Comparison of ENCODE assay signal across 21 cellular contexts in genomic region chr19:18669524-18669817, GRCh38. TPM values are rescaled to one million over a fixed set of nuclear protein-coding genes. Genes with fewer than 3 reads are reported as not detected.
DNase-seq lines count a peak whose midpoint lies in the region; ATAC-seq and TF ChIP-seq lines count a peak whose summit lies in the region.
"Had no signal": no experiment of that assay in that cellular context is flagged by ENCODE, and none has a peak within 500 bp of the region (broad histone marks: within the 10 kb centered on the region; RNA-seq: fewer than 3 reads in every experiment).

No MANE protein-coding gene starts in this region.

- no peak overlapping the region for H3K56ac ChIP-seq in IMR-90 (ENCODE audit: extremely low read depth, insufficient read depth, low read length)

- H3K4me3 Mint-ChIP-seq in activated T-helper 17 cell treated with anti-CD3 and anti-CD28 coated beads, Interleukin-2, amount 50 U/mL, for 72 hours: no peak overlapping the region
- H3K4me3 Mint-ChIP-seq: CD4-positive, alpha-beta T cell had no signal

- no peak overlapping the region for H3K14ac ChIP-seq in IMR-90 (replicated peaks; ENCODE audit: low read depth, low read length)

- H2AK5ac ChIP-seq in IMR-90 (ENCODE audit: low read depth, low read length): peak overlapping the region; percentile 33; the same call in 1 of the 2 replicates

- H3K36me3 ChIP-seq in IMR-90 (ENCODE audit: control insufficient read depth, insufficient read depth, low read length): peaks cover 24% of the 10 kb centered on the region
- H3K36me3 ChIP-seq in gastroesophageal sphincter: peaks cover 0 to 55% of the 10 kb centered on the region in 2 donors
- peaks cover 32 to 62% (median 40%) of the 10 kb centered on the region in 3 donors for H3K36me3 ChIP-seq in tibial artery

- no peak for TF ChIP-seq RAD21 in IMR-90 (IDR thresholded peaks at IDR 0.05; ENCODE audit: low read length)

- H3K27ac ChIP-seq in IMR-90 (ENCODE audit: insufficient read depth, low read length) (peak overlapping the region; percentile 24; the same call in 1 of the 2 replicates), gastroesophageal sphincter (peak overlapping the region in 3 of 4 donors; percentile 75 to 82 (median 82)), tibial artery (peak overlapping the region; percentile 80 to 99)
- H3K27ac ChIP-seq: KMS-11, PC-9, SK-N-MC had no signal

- dilution Hi-C loops in IMR-90 (cut with HindIII; ENCODE audit: low sequenced_read_pairs, unreplicated experiment): no loop called here

- no peak overlapping the region for H2BK5ac ChIP-seq in IMR-90 (ENCODE audit: low read depth, low read length, poor library complexity, severe bottlenecking)

- no peak overlapping the region for H3K18ac ChIP-seq in IMR-90 (ENCODE audit: low read depth, low read length)

- intact Hi-C loops in IMR-90 (cut with micrococcal nuclease): no loop called here
- intact Hi-C loops in tibial artery (cut with DNase I; ENCODE audit: low total_unique reads): no loop called here

- H3K9me3 ChIP-seq in IMR-90 (ENCODE audit: control insufficient read depth, insufficient read depth, low read length) (no peaks in the 10 kb centered on the region), gastroesophageal sphincter (no peaks in the 10 kb centered on the region), tibial artery (no peaks in the 10 kb centered on the region)

- in situ Hi-C loops in IMR-90 (cut with MboI; ENCODE audit: low sequenced_read_pairs) (no loop called here), astrocyte of the spinal cord (cut with HindIII; ENCODE audit: low sequenced_read_pairs) (no loop called here)

- peak overlapping the region; percentile 78 for H2AFZ ChIP-seq in IMR-90 (replicated peaks; ENCODE audit: low read length, poor library complexity)
- H2AFZ ChIP-seq: PC-9 had no signal

- 60% methylated on average over 3 of the region's 12 CpGs; no CpG with 5 or more reads in 1 of the 2 experiments for WGBS in IMR-90 (ENCODE audit: extremely low coverage in 2 of 2, insufficient read length in 1 of 2), 2 experiments
- 64% methylated on average over 3 of the region's 12 CpGs; no CpG with 5 or more reads in 1 of the 2 donors for WGBS in gastroesophageal sphincter (ENCODE audit: low coverage in 1 of 2), 2 donors

- DNase-seq in IMR-90: peak; percentile 72
- DNase-seq in astrocyte of the spinal cord (ENCODE audit: low read depth, low spot score): peak; percentile 48
- no peak for DNase-seq in tibial artery
- no peak for DNase-seq in inferior parietal cortex (ENCODE audit: extremely low spot score)
- DNase-seq: ACHN; AML-193; CD4-positive, alpha-beta T cell; DMS79; GDM1; NCI-H1048; NCI-H1436 treated with DMSO at 0.1 percent for 48 hours; NCI-H2029 treated with DMSO at 0.1 percent for 48 hours; NCI-H82 had no signal

- peak overlapping the region; percentile 78 for H2AK9ac ChIP-seq in IMR-90 (replicated peaks; ENCODE audit: low read depth, low read length, poor library complexity)

- peaks cover 18% of the 10 kb centered on the region for H3K36me3 Mint-ChIP-seq in activated T-helper 17 cell treated with anti-CD3 and anti-CD28 coated beads, Interleukin-2, amount 50 U/mL, for 72 hours (ENCODE audit: low read depth)

- no peaks in the 10 kb centered on the region for H3K27me3 Mint-ChIP-seq in activated T-helper 17 cell treated with anti-CD3 and anti-CD28 coated beads, Interleukin-2, amount 50 U/mL, for 72 hours
- H3K27me3 Mint-ChIP-seq: CD4-positive, alpha-beta T cell had no signal

- CTCF ChIA-PET in IMR-90 (lab: Yijun Ruan, JAX): no interaction called here

- TF ChIP-seq POLR2A in IMR-90 (IDR thresholded peaks at IDR 0.05; ENCODE audit: low read depth, low read length) (no peak), gastroesophageal sphincter (IDR thresholded peaks at IDR 0.05) (no peak)

- H4K20me1 ChIP-seq in IMR-90 (ENCODE audit: insufficient read depth, low read length): peaks cover 3% of the 10 kb centered on the region; the same call in 1 of the 2 replicates

- no peak overlapping the region for H3K27ac Mint-ChIP-seq in activated T-helper 17 cell treated with anti-CD3 and anti-CD28 coated beads, Interleukin-2, amount 50 U/mL, for 72 hours
- H3K27ac Mint-ChIP-seq: CD4-positive, alpha-beta T cell had no signal

- H4K8ac ChIP-seq in IMR-90 (ENCODE audit: low read depth in 2 of 2, low read length in 2 of 2): no peak overlapping the region; a peak in 1 of 4 replicates

- H3K4ac ChIP-seq in IMR-90 (ENCODE audit: low read depth, low read length): peak overlapping the region; percentile 39; the same call in 1 of the 2 replicates

- no peaks in the 10 kb centered on the region for H3K9me3 Mint-ChIP-seq in activated T-helper 17 cell treated with anti-CD3 and anti-CD28 coated beads, Interleukin-2, amount 50 U/mL, for 72 hours
- H3K9me3 Mint-ChIP-seq: CD4-positive, alpha-beta T cell had no signal

- H2BK120ac ChIP-seq in IMR-90 (ENCODE audit: low read depth, low read length): peak overlapping the region; percentile 57; the same call in 1 of the 2 replicates

- peaks cover 0 to 5% of the 10 kb centered on the region in 2 experiments; a peak in 2 of 4 replicates for H3K79me1 ChIP-seq in IMR-90 (ENCODE audit: low read depth in 1 of 2, low read length in 2 of 2)

- no peak for TF ChIP-seq EP300 in gastroesophageal sphincter (IDR thresholded peaks at IDR 0.05)

- no peak overlapping the region for H4K5ac ChIP-seq in IMR-90 (ENCODE audit: low read depth, low read length)

- no peak overlapping the region for H3K9ac ChIP-seq in IMR-90 (ENCODE audit: low read depth, low read length)
- H3K9ac ChIP-seq: KMS-11 had no signal

- peak overlapping the region; percentile 73; the same call in 1 of the 2 replicates for H2BK20ac ChIP-seq in IMR-90 (ENCODE audit: low read depth, low read length)

- H3K4me1 ChIP-seq in IMR-90 (ENCODE audit: control insufficient read depth, insufficient read depth, low read length): peaks cover 11% of the 10 kb centered on the region
- peaks cover 0 to 91% (median 36%) of the 10 kb centered on the region in 3 donors for H3K4me1 ChIP-seq in gastroesophageal sphincter
- peaks cover 0 to 85% (median 49%) of the 10 kb centered on the region in 4 donors for H3K4me1 ChIP-seq in tibial artery

- no peak overlapping the region for H3K4me3 ChIP-seq in IMR-90 (ENCODE audit: insufficient read depth, low read depth, low read length)
- no peak overlapping the region for H3K4me3 ChIP-seq in astrocyte of the spinal cord (ENCODE audit: low read depth, low read length)
- H3K4me3 ChIP-seq in gastroesophageal sphincter: no peak overlapping the region
- H3K4me3 ChIP-seq in tibial artery: no peak overlapping the region
- H3K4me3 ChIP-seq: GM12878, PC-9, SK-N-MC had no signal

- no peak overlapping the region for H4K91ac ChIP-seq in IMR-90 (ENCODE audit: insufficient read depth, low read depth, low read length)

- TF ChIP-seq CTCF in IMR-90 (conservative IDR thresholded peaks at IDR 0.05; ENCODE audit: low read depth, low read length): no peak
- TF ChIP-seq CTCF in astrocyte of the spinal cord (IDR thresholded peaks at IDR 0.05; ENCODE audit: low read depth, low read length): no peak
- no peak for TF ChIP-seq CTCF in gastroesophageal sphincter (IDR thresholded peaks at IDR 0.05)
- TF ChIP-seq CTCF in tibial artery (IDR thresholded peaks at IDR 0.05): no peak

- no peak overlapping the region for H3K23ac ChIP-seq in IMR-90 (ENCODE audit: low read depth, low read length)

- no peak overlapping the region for H2BK15ac ChIP-seq in IMR-90 (ENCODE audit: low read depth, low read length)

- H3K9me1 ChIP-seq in IMR-90 (ENCODE audit: insufficient read depth, low read length): no peaks in the 10 kb centered on the region

- POLR2A ChIA-PET in IMR-90 (lab: Charles Lee; ENCODE audit: unreplicated experiment): interaction anchor here (0.6 kb wide), 1 partner anchor 31 kb away, joined by 5 read pairs; no protein-coding TSS in a partner anchor

- peak overlapping the region; percentile 36; the same call in 1 of the 2 replicates for H3K4me2 ChIP-seq in IMR-90 (ENCODE audit: low read depth, low read length)
- H3K4me2 ChIP-seq: KMS-11, PC-9 had no signal

- H3K27me3 ChIP-seq in IMR-90 (ENCODE audit: control insufficient read depth, insufficient read depth, low read length): no peaks in the 10 kb centered on the region
- no peaks in the 10 kb centered on the region for H3K27me3 ChIP-seq in gastroesophageal sphincter
- no peaks in the 10 kb centered on the region for H3K27me3 ChIP-seq in tibial artery

- H3K4me1 Mint-ChIP-seq in activated T-helper 17 cell treated with anti-CD3 and anti-CD28 coated beads, Interleukin-2, amount 50 U/mL, for 72 hours: no peaks in the 10 kb centered on the region

- ATAC-seq in IMR-90 (ENCODE audit: low read depth) (peak; percentile 84), gastroesophageal sphincter (no peak), esophagus mucosa (no peak), GM18861 (IDR thresholded peaks at IDR 0.05; ENCODE audit: unreplicated experiment) (no peak)
- ATAC-seq in activated T-helper 17 cell treated with anti-CD3 and anti-CD28 coated beads, Interleukin-2, amount 50 U/mL, for 72 hours (replicated peaks): no peak
- ATAC-seq: GM12878 had no signal

- BruUV-seq in IMR-90 (replicated peaks; lab: Mats Ljungman, UMichigan): no TSS peak

TF ChIP-seq in IMR-90, 13 proteins besides CTCF, POLR2A, EP300 and RAD21 (continues in another document):
- peak; percentile 86 for TF ChIP-seq FOS (IDR thresholded peaks at IDR 0.05; ENCODE audit: low read depth, low read length)
- peak; percentile 81 for TF ChIP-seq MXI1 (IDR thresholded peaks at IDR 0.05; ENCODE audit: borderline replicate concordance, low read depth, low read length)

RNA-seq across cellular contexts. Expression of gene CRTC1, which starts 14.0 kb away (rescaled TPM):
- total RNA-seq in IMR-90 (2012; rRNA removed) (0.18 and 0.28 TPM in 2 replicates), gastroesophageal sphincter (1 to 10 TPM; 3.8 to 8.9 (median 6.3) TPM), esophagus mucosa (4.0 TPM)
- 5.7 and 6.5 TPM in 2 replicates for polyA plus RNA-seq in IMR-90 (2012; rRNA removed)
- 3.1 and 6.8 TPM in 2 replicates for polyA plus RNA-seq in IMR-90 (2012; cell fraction: cytosol; rRNA removed)
- 28.3 and 53.7 TPM in 2 replicates for polyA plus RNA-seq in IMR-90 (2012; cell fraction: nucleus; rRNA removed; ENCODE audit: low replicate concordance)
- 10 to 100 TPM in 1 of 2 donors, 1 to 10 TPM in 1; 7.8 to 13.6 TPM for total RNA-seq in activated T-helper 17 cell treated with anti-CD3 and anti-CD28 coated beads, Interleukin-2, amount 50 U/mL, for 72 hours

RNA-seq across cellular contexts. Expression of gene KLHL26, which starts 32.6 kb away (rescaled TPM):
- total RNA-seq in IMR-90 (2012; rRNA removed) (0.28 and 2.2 TPM in 2 replicates), gastroesophageal sphincter (10 to 100 TPM; 12.9 to 19.0 (median 14.6) TPM), esophagus mucosa (5.6 TPM)
- 4.7 and 5.8 TPM in 2 replicates for polyA plus RNA-seq in IMR-90 (2012; rRNA removed)
- 1.9 and 3.3 TPM in 2 replicates for polyA plus RNA-seq in IMR-90 (2012; cell fraction: cytosol; rRNA removed)
- 2.6 and 6.8 TPM in 2 replicates for polyA plus RNA-seq in IMR-90 (2012; cell fraction: nucleus; rRNA removed; ENCODE audit: low replicate concordance)
- 10 to 100 TPM; 10.6 to 11.4 TPM for total RNA-seq in activated T-helper 17 cell treated with anti-CD3 and anti-CD28 coated beads, Interleukin-2, amount 50 U/mL, for 72 hours

RNA-seq across cellular contexts. Expression of gene TMEM59L, which starts 56.8 kb away (rescaled TPM):
- total RNA-seq in IMR-90 (2012; rRNA removed): under 0.01 and 0.28 TPM in 2 replicates
- polyA plus RNA-seq in IMR-90 (2012; rRNA removed): 5.9 and 6.1 TPM in 2 replicates
- 5.6 and 9.7 TPM in 2 replicates for polyA plus RNA-seq in IMR-90 (2012; cell fraction: cytosol; rRNA removed)
- 21.2 and 55.5 TPM in 2 replicates for polyA plus RNA-seq in IMR-90 (2012; cell fraction: nucleus; rRNA removed; ENCODE audit: low replicate concordance)
- 1 to 10 TPM in 3 of 4 donors, under 1 TPM in 1; 0.96 to 4.0 (median 2.0) TPM for total RNA-seq in gastroesophageal sphincter
- 0.28 TPM for total RNA-seq in esophagus mucosa
- total RNA-seq in activated T-helper 17 cell treated with anti-CD3 and anti-CD28 coated beads, Interleukin-2, amount 50 U/mL, for 72 hours: under 1 TPM in 1 of 2 donors, not detected in 1; 0.48 TPM
- polyA plus RNA-seq: GM12878 had no signal

Comparison
In these comparisons a context has a peak if more than half of its experiments do, and no peak if none do; other contexts are left out.
1. DNase-seq: peak in IMR-90 (single experiment) and astrocyte of the spinal cord (single experiment); none in tibial artery (0 of 2) and inferior parietal cortex (single experiment).
2. H3K27ac ChIP-seq: peak in every context shown above with its lines; median percentile 90 in tibial artery; 82 in gastroesophageal sphincter; 24 in IMR-90.